ENCODE assay signal across 9 cellular contexts in the genomic region with DNA sequence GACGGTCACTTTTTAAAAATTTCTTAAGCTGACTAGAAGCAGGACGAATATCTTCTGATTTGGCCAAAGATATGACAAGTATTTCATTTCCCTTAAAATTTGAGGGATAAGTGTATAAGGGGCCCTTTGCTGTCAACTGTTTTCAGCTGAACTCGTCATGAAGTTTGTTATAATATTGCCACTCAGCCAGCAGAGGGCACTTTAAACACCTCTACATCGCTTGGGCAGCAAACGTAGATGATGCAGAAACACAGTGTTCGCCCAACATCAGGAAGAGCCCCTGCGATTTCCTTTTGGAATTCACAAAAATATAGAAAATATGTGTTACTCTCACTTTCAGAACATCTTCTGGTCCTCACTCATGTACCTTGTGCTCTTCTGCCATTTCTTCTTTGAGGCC.
A peak's percentile ranks its signal among the peaks of the same experiment; 100 is the strongest.
DNase-seq lines count a peak whose midpoint lies in the region; ATAC-seq and TF ChIP-seq lines count a peak whose summit lies in the region.
"Had no signal": no experiment of that assay in that cellular context is flagged by ENCODE, and none has a peak within 500 bp of the region (broad histone marks: within the 10 kb centered on the region; RNA-seq: fewer than 3 reads in every experiment).

No MANE protein-coding gene starts in this region.

- no peak overlapping the region for H3K4me3 Mint-ChIP-seq in endothelial cell (ENCODE audit: unreplicated experiment)

- no peak overlapping the region for H3K27ac Mint-ChIP-seq in endothelial cell (ENCODE audit: unreplicated experiment)

- H3K36me3 Mint-ChIP-seq in endothelial cell (ENCODE audit: low read depth, unreplicated experiment): no peaks in the 10 kb centered on the region

- no peaks in the 10 kb centered on the region for H3K27me3 Mint-ChIP-seq in endothelial cell (ENCODE audit: unreplicated experiment)

- TF ChIP-seq CTCF in GM10248 (IDR thresholded peaks at IDR 0.05; ENCODE audit: control extremely low read depth, extremely low read depth, low read depth, missing control alignments) (peak; percentile 19), endothelial cell (IDR thresholded peaks at IDR 0.05; ENCODE audit: unreplicated experiment) (no peak)

- no peaks in the 10 kb centered on the region for H3K4me1 Mint-ChIP-seq in endothelial cell (ENCODE audit: unreplicated experiment)

- ATAC-seq in GM21723 (IDR thresholded peaks at IDR 0.05; ENCODE audit: unreplicated experiment): no peak

- CTCF ChIA-PET in GM10248 (lab: Yijun Ruan, JAX): interaction anchor here (1.0 to 2.9 kb wide), 4 partner anchors 9 to 362 kb away, joined by 3 to 10 read pairs (median 3); no protein-coding TSS in a partner anchor

- POLR2A ChIA-PET in GM10248 (lab: Yijun Ruan, JAX): no interaction called here

- no peaks in the 10 kb centered on the region for H3K9me3 Mint-ChIP-seq in endothelial cell (ENCODE audit: unreplicated experiment)

- DNase-seq in A172 (ENCODE audit: low spot score) (peak; percentile 20), GM10248 (ENCODE audit: extremely low spot score) (peak; percentile 1), NCI-H1105 treated with DMSO at 0.1 percent for 48 hours (lab: John Stamatoyannopoulos, UW) (peak; percentile 35), endothelial cell (ENCODE audit: low spot score) (peak; percentile 37), activated gamma-delta T cell treated with Interleukin-2 at 50 U/mL for 16 hours (no peak), epidermal melanocyte (ENCODE audit: insufficient read length, low spot score) (no peak), T1000 (lab: John Stamatoyannopoulos, UW) (no peak)
- DNase-seq: posterior cingulate gyrus had no signal

Comparison
In these comparisons a context has a peak if more than half of its experiments do, and no peak if none do; other contexts are left out.
1. DNase-seq: peak in A172 (single experiment), GM10248 (single experiment), NCI-H1105 treated with DMSO at 0.1 percent for 48 hours (single experiment) and endothelial cell (single experiment); none in activated gamma-delta T cell treated with Interleukin-2 at 50 U/mL for 16 hours (single experiment), epidermal melanocyte (single experiment) and T1000 (single experiment).